Comparison of ENCODE assay signal across 23 cellular contexts in genomic region chr4:97900187-97900586, GRCh38.
DNase-seq lines count a peak whose midpoint lies in the region; ATAC-seq and TF ChIP-seq lines count a peak whose summit lies in the region.
"Had no signal": no experiment of that assay in that cellular context is flagged by ENCODE, and none has a peak within 500 bp of the region (broad histone marks: within the 10 kb centered on the region; RNA-seq: fewer than 3 reads in every experiment).

No MANE protein-coding gene starts in this region.

- peaks cover 18% of the 10 kb centered on the region for H3K4me1 Mint-ChIP-seq in glutamatergic neuron (ENCODE audit: low read depth, unreplicated experiment)
- H3K4me1 Mint-ChIP-seq: CD14-positive monocyte; CD4-positive, alpha-beta memory T cell; CD4-positive, CD25-positive, alpha-beta regulatory T cell; CD8-positive, alpha-beta memory T cell had no signal

- H3K27ac Mint-ChIP-seq in glutamatergic neuron (ENCODE audit: unreplicated experiment) = peak overlapping the region; percentile 85
- H3K27ac Mint-ChIP-seq: CD14-positive monocyte; CD4-positive, CD25-positive, alpha-beta regulatory T cell; CD8-positive, alpha-beta memory T cell had no signal

- H3K36me3 ChIP-seq in stomach = no peaks in the 10 kb centered on the region
- H3K36me3 ChIP-seq: BE2C, BLaER1 had no signal

- TF ChIP-seq CTCF in glutamatergic neuron (IDR thresholded peaks at IDR 0.05; ENCODE audit: partially characterized antibody, unreplicated experiment) = no peak
- TF ChIP-seq CTCF in stomach (IDR thresholded peaks at IDR 0.05) = no peak

- peaks cover 6% of the 10 kb centered on the region for H3K9me3 Mint-ChIP-seq in glutamatergic neuron (ENCODE audit: unreplicated experiment)

- no peak overlapping the region for H3K27ac ChIP-seq in stomach
- H3K27ac ChIP-seq: BLaER1 had no signal

- ATAC-seq in HG03432 (IDR thresholded peaks at IDR 0.05; ENCODE audit: unreplicated experiment) = no peak
- ATAC-seq: GM12878 had no signal

- WGBS in stomach, 5 donors = 49 to 94% (median 91%) methylated on average over 2 of the region's 2 CpGs

- no peak for TF ChIP-seq EP300 in stomach (IDR thresholded peaks at IDR 0.05)

- peak overlapping the region; percentile 1 for H3K4me3 Mint-ChIP-seq in glutamatergic neuron (ENCODE audit: unreplicated experiment)
- H3K4me3 Mint-ChIP-seq: CD14-positive monocyte; CD4-positive, alpha-beta memory T cell; CD4-positive, CD25-positive, alpha-beta regulatory T cell; CD8-positive, alpha-beta memory T cell had no signal

- no peaks in the 10 kb centered on the region for H3K4me1 ChIP-seq in stomach
- H3K4me1 ChIP-seq: BE2C, BLaER1 had no signal

- H3K9me3 ChIP-seq in stomach = peaks cover 0 to 22% (median 7%) of the 10 kb centered on the region in 4 donors
- H3K9me3 ChIP-seq: BE2C, BLaER1 had no signal

- intact Hi-C loops in stomach (cut with DNase I; ENCODE audit: low total_unique reads) = no loop called here

- H3K4me3 ChIP-seq in stomach = no peak overlapping the region
- H3K4me3 ChIP-seq: BLaER1, GM12878 had no signal

- H3K36me3 Mint-ChIP-seq in glutamatergic neuron (ENCODE audit: unreplicated experiment) = peaks cover 5% of the 10 kb centered on the region
- H3K36me3 Mint-ChIP-seq: CD14-positive monocyte; CD4-positive, alpha-beta memory T cell; CD4-positive, CD25-positive, alpha-beta regulatory T cell; CD8-positive, alpha-beta memory T cell had no signal

- H3K27me3 ChIP-seq in stomach = no peaks in the 10 kb centered on the region
- H3K27me3 ChIP-seq: BE2C, BLaER1 had no signal

- TF ChIP-seq POLR2A in stomach (IDR thresholded peaks at IDR 0.05) = no peak

- peaks cover 3% of the 10 kb centered on the region for H3K27me3 Mint-ChIP-seq in glutamatergic neuron (ENCODE audit: unreplicated experiment)
- H3K27me3 Mint-ChIP-seq: CD4-positive, alpha-beta memory T cell; CD4-positive, CD25-positive, alpha-beta regulatory T cell; CD8-positive, alpha-beta memory T cell had no signal

- DNase-seq in glutamatergic neuron (no peak), kidney tubule cell (ENCODE audit: low spot score) (peak; percentile 18), renal cortical epithelial cell (ENCODE audit: low read depth) (peak; percentile 6), stomach (no peak)
- DNase-seq: 8988T; ACHN; BE2C; C1 segment of cervical spinal cord; CD4-positive, alpha-beta memory T cell; CD4-positive, CD25-positive, alpha-beta regulatory T cell; CD8-positive, alpha-beta memory T cell; COR-L47; DMS 273 treated with DMSO at 0.1 percent for 48 hours; DMS153; DMS53; DMS79; DND-41; EL; GDM1 had no signal

Comparison
In these comparisons a context has a peak if more than half of its experiments do, and no peak if none do; other contexts are left out.
1. DNase-seq: peak in kidney tubule cell (single experiment) and renal cortical epithelial cell (single experiment); none in glutamatergic neuron (single experiment) and stomach (single experiment).